22 cellular contexts compared by ENCODE assay signal in genomic region chr4:1623390-1623789, GRCh38.
"Had no signal": no experiment of that assay in that cellular context is flagged by ENCODE, and none has a peak within 500 bp of the region (broad histone marks: within the 10 kb centered on the region; RNA-seq: fewer than 3 reads in every experiment).

No MANE protein-coding gene starts in this region.

- H3K27me3 Mint-ChIP-seq: memory B cell; natural killer cell treated with Interleukin-12 subunit alpha and Interleukin-12 subunit beta and Interleukin-15 and Interleukin-18, amount 100 ng/mL, for 72 hours; progenitor cell of endocrine pancreas; type B pancreatic cell had no signal

- H3K4me3 ChIP-seq: lung, smooth muscle cell, testis, tibial artery had no signal

- H3K36me3 ChIP-seq: tibial artery had no signal

- H3K4me1 ChIP-seq: parathyroid adenoma, testis, tibial artery had no signal

- H3K4me2 ChIP-seq: smooth muscle cell had no signal

- H3K27me3 ChIP-seq: testis had no signal

- ATAC-seq: left lobe of liver; natural killer cell treated with Interleukin-12 subunit alpha and Interleukin-12 subunit beta and Interleukin-15 and Interleukin-18, amount 100 ng/mL, for 72 hours; sciatic nerve; stimulated activated memory B cell treated with anti-CD40 and anti-IgM and Interleukin-4, amounts not matched to agents 10 μg/mL and 1 μg/mL and 100 μg/mL, for 72 hours; stimulated activated naive CD8-positive, alpha-beta T cell treated with anti-CD3 and anti-CD28 coated beads, Interleukin-15, Interleukin-2, amounts not matched to agents 100 U/mL and 50 U/mL, for 24 hours had no signal

- H3K4me1 Mint-ChIP-seq: immature natural killer cell; memory B cell; neural crest cell; stimulated activated memory B cell treated with anti-CD40 and anti-IgM and Interleukin-4, amounts not matched to agents 10 μg/mL and 1 μg/mL and 100 μg/mL, for 72 hours had no signal

- H3K9me3 Mint-ChIP-seq: immature natural killer cell; natural killer cell treated with Interleukin-12 subunit alpha and Interleukin-12 subunit beta and Interleukin-15 and Interleukin-18, amount 100 ng/mL, for 72 hours; neural crest cell; type B pancreatic cell had no signal

- DNase-seq: cortex of kidney; hypothalamus; immature natural killer cell; islet precursor cell; kidney glomerular epithelial cell; stimulated activated CD4-positive, alpha-beta T cell treated with anti-CD3 and anti-CD28 coated beads, Interleukin-2, amount 100 ng/mL, for 24 hours; stimulated activated CD4-positive, alpha-beta T cell treated with anti-CD3 and anti-CD28 coated beads, Interleukin-4, amount 100 ng/mL, for 24 hours; stimulated activated naive CD8-positive, alpha-beta T cell treated with anti-CD3 and anti-CD28 coated beads, Interleukin-15, Interleukin-2, amounts not matched to agents 100 U/mL and 50 U/mL, for 24 hours; substantia nigra; testis; tibial artery had no signal

- H2AFZ ChIP-seq: parathyroid adenoma had no signal

- H3K36me3 Mint-ChIP-seq: immature natural killer cell; memory B cell; natural killer cell treated with Interleukin-12 subunit alpha and Interleukin-12 subunit beta and Interleukin-15 and Interleukin-18, amount 100 ng/mL, for 72 hours; stimulated activated memory B cell treated with anti-CD40 and anti-IgM and Interleukin-4, amounts not matched to agents 10 μg/mL and 1 μg/mL and 100 μg/mL, for 72 hours; type B pancreatic cell had no signal

- H3K79me2 ChIP-seq: parathyroid adenoma had no signal

- H3K9me3 ChIP-seq: testis, tibial artery had no signal

- H3K9ac ChIP-seq: parathyroid adenoma had no signal

- H3K4me3 Mint-ChIP-seq: immature natural killer cell; memory B cell; natural killer cell treated with Interleukin-12 subunit alpha and Interleukin-12 subunit beta and Interleukin-15 and Interleukin-18, amount 100 ng/mL, for 72 hours; neural crest cell; stimulated activated memory B cell treated with anti-CD40 and anti-IgM and Interleukin-4, amounts not matched to agents 10 μg/mL and 1 μg/mL and 100 μg/mL, for 72 hours; type B pancreatic cell had no signal

- H3K27ac Mint-ChIP-seq: immature natural killer cell; memory B cell; natural killer cell treated with Interleukin-12 subunit alpha and Interleukin-12 subunit beta and Interleukin-15 and Interleukin-18, amount 100 ng/mL, for 72 hours; progenitor cell of endocrine pancreas; stimulated activated memory B cell treated with anti-CD40 and anti-IgM and Interleukin-4, amounts not matched to agents 10 μg/mL and 1 μg/mL and 100 μg/mL, for 72 hours; type B pancreatic cell had no signal

- H3K27ac ChIP-seq: parathyroid adenoma, testis, tibial artery had no signal
